12 cellular contexts compared by ENCODE assay signal in the genomic region with DNA sequence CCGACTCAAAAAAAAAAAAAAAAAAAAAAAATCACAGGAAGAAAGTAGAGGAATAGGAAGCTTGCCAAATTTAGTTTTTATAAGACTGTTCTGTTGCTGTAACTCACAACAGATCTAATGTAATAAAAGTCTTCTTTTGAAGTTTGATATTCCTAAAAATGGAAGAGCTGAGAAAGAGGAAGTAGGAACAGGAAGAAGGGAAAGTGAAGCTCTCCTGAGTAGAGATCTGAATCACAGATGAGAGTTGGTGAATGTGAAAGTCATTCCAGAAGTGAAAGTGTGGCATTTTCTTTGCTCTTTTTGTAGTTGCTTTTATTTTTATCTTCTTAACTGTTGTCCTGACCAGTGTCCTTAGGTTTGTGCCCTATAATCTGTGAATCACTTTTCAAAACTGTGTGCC. TPM values are rescaled to one million over a fixed set of nuclear protein-coding genes. Genes with fewer than 3 reads are reported as not detected.
DNase-seq lines count a peak whose midpoint lies in the region; ATAC-seq, FAIRE-seq and TF ChIP-seq lines count a peak whose summit lies in the region.
"Had no signal": no experiment of that assay in that cellular context is flagged by ENCODE, and none has a peak within 500 bp of the region (broad histone marks: within the 10 kb centered on the region; RNA-seq: fewer than 3 reads in every experiment).

No MANE protein-coding gene starts in this region.

- no peak for TF ChIP-seq POLR2A in GM12878 (IDR thresholded peaks at IDR 0.05; ENCODE audit: low read depth, low read length)
- TF ChIP-seq POLR2A in spleen (IDR thresholded peaks at IDR 0.05) = no peak

- peak overlapping the region; percentile 98 for H3K27ac ChIP-seq in GM12878 (ENCODE audit: control insufficient read depth, insufficient read depth)
- H3K27ac ChIP-seq in spleen = peak overlapping the region in 6 of 8 donors; percentile 1 to 54 (median 43)
- no peak overlapping the region for H3K27ac ChIP-seq in CD8-positive, alpha-beta T cell (ENCODE audit: low read depth, low read length)
- H3K27ac ChIP-seq: epithelial cell of prostate, parathyroid adenoma had no signal

- H3K4me1 ChIP-seq in GM12878 (ENCODE audit: control insufficient read depth, insufficient read depth, low read length) (peaks cover 10% of the 10 kb centered on the region), spleen (peaks cover 36 to 93% (median 71%) of the 10 kb centered on the region in 6 donors)
- peaks cover 32% of the 10 kb centered on the region for H3K4me1 ChIP-seq in CD8-positive, alpha-beta T cell (ENCODE audit: insufficient read depth, low read length)

- peak; percentile 50 to 96; a peak in 3 of 4 replicates for TF ChIP-seq EP300 in GM12878 (IDR thresholded peaks at IDR 0.05; ENCODE audit: borderline replicate concordance in 1 of 2, control insufficient read depth in 1 of 2, low read depth in 2 of 2, low read length in 2 of 2)

- H3K9me3 Mint-ChIP-seq in activated naive CD4-positive, alpha-beta T cell treated with anti-CD3 and anti-CD28 coated beads for 36 hours = no peaks in the 10 kb centered on the region
- H3K9me3 Mint-ChIP-seq in CD8-positive, alpha-beta T cell = no peaks in the 10 kb centered on the region

- in situ Hi-C loops in GM12878 (cut with MboI) = no loop called here

- peaks cover 22% of the 10 kb centered on the region for H3K36me3 Mint-ChIP-seq in activated naive CD4-positive, alpha-beta T cell treated with anti-CD3 and anti-CD28 coated beads for 36 hours (ENCODE audit: low read depth)
- peaks cover 34% of the 10 kb centered on the region for H3K36me3 Mint-ChIP-seq in CD8-positive, alpha-beta T cell

- peak overlapping the region; percentile 91 for H3K4me2 ChIP-seq in GM12878 (ENCODE audit: control insufficient read depth, insufficient read depth)

- BruUV-seq in GM12878 (replicated peaks; lab: Mats Ljungman, UMichigan) = no TSS peak

- TF ChIP-seq CTCF in GM12878 (IDR thresholded peaks at IDR 0.05 in 2 of 3, conservative IDR thresholded peaks at IDR 0.05 in 1 of 3; ENCODE audit: control insufficient read depth in 2 of 3, extremely low read depth in 1 of 3, insufficient read depth in 1 of 3, low read depth in 3 of 3, low read length in 3 of 3) = no peak
- TF ChIP-seq CTCF in spleen (IDR thresholded peaks at IDR 0.05 in 8 of 11, conservative IDR thresholded peaks at IDR 0.05 in 3 of 11) = no peak
- TF ChIP-seq CTCF in CD8-positive, alpha-beta T cell (IDR thresholded peaks at IDR 0.05) = no peak

- H3K4me3 ChIP-seq in GM12878 (peak overlapping the region; percentile 83), spleen (peak overlapping the region in 1 of 8 donors; percentile 17), MG63 (no peak overlapping the region)
- H3K4me3 ChIP-seq in CD8-positive, alpha-beta T cell (ENCODE audit: low read depth, low read length) = no peak overlapping the region

- intact Hi-C loops in activated naive CD4-positive, alpha-beta T cell treated with anti-CD3 and anti-CD28 coated beads for 36 hours (cut with micrococcal nuclease) = loop anchor here (10.0 kb wide), 1 partner anchor 252 kb away; a partner anchor contains a TSS
- intact Hi-C loops in GM12878 (cut with micrococcal nuclease; ENCODE audit: unreplicated experiment) (loop anchor here (2.0 kb wide), 1 partner anchor 16 kb away; no protein-coding TSS in a partner anchor), spleen (cut with DNase I; ENCODE audit: low total_unique reads) (no loop called here)
- intact Hi-C loops in CD8-positive, alpha-beta T cell (cut with DNase I, micrococcal nuclease) = loop anchor here (5.0 to 10.0 kb wide), 3 partner anchors 184 to 558 kb away; a partner anchor contains a TSS

- ATAC-seq in GM12878 (peak; percentile 7), GM21526 (IDR thresholded peaks at IDR 0.05; ENCODE audit: low FRiP score, unreplicated experiment) (no peak)
- ATAC-seq in CD8-positive, alpha-beta T cell = no peak

- WGBS in GM12878 (ENCODE audit: insufficient coverage, insufficient replicate concordance, low lambda C conversion rate, missing lambda C conversion rate) = 20% methylated on average over 1 of the region's 1 CpG
- WGBS in spleen, 5 donors = 37 to 60% (median 53%) methylated on average over 1 of the region's 1 CpG; no CpG with 5 or more reads in 2 of the 5 donors

- POLR2A ChIA-PET in GM12878 (lab: Charles Lee) = interaction anchor here (0.6 to 6.0 kb wide), 10 partner anchors 8 to 254 kb away, joined by 3 to 119 read pairs (median 4); a partner anchor contains a TSS
- POLR2A ChIA-PET in CD8-positive, alpha-beta T cell (lab: Charles Lee) = interaction anchor here (1.8 kb wide), 1 partner anchor 12 kb away, joined by 5 read pairs; a partner anchor contains a TSS

- FAIRE-seq in GM12878 (lab: Jason Lieb, UNC) = peak; percentile 31

- peak overlapping the region; percentile 15 for H3K4me3 Mint-ChIP-seq in activated naive CD4-positive, alpha-beta T cell treated with anti-CD3 and anti-CD28 coated beads for 36 hours
- no peak overlapping the region for H3K4me3 Mint-ChIP-seq in CD8-positive, alpha-beta T cell

- RAD21 ChIA-PET in GM12878 (lab: Charles Lee; ENCODE audit: unreplicated experiment) = interaction anchor here (0.8 to 5.9 kb wide), 11 partner anchors 13 to 284 kb away, joined by 3 to 49 read pairs (median 4); a partner anchor contains a TSS

- SMC1A ChIA-PET in GM12878 (lab: Charles Lee; ENCODE audit: uncharacterized antibody, unreplicated experiment) = interaction anchor here (0.7 to 5.0 kb wide), 12 partner anchors 8 to 88 kb away, joined by 3 to 38 read pairs (median 5); a partner anchor contains a TSS

- H3K9me3 ChIP-seq in GM12878 (replicated peaks; ENCODE audit: control insufficient read depth, insufficient read depth, low read length) = no peaks in the 10 kb centered on the region
- no peaks in the 10 kb centered on the region for H3K9me3 ChIP-seq in spleen
- H3K9me3 ChIP-seq in CD8-positive, alpha-beta T cell (ENCODE audit: low read length) = no peaks in the 10 kb centered on the region
- no peaks in the 10 kb centered on the region for H3K9me3 ChIP-seq in MG63

- H3K27me3 ChIP-seq in GM12878 (replicated peaks in 1 of 2; ENCODE audit: control insufficient read depth in 2 of 2, insufficient read depth in 2 of 2, low read length in 1 of 2) (no peaks in the 10 kb centered on the region), spleen (replicated peaks in 1 of 7) (no peaks in the 10 kb centered on the region), MG63 (no peaks in the 10 kb centered on the region)
- H3K27me3 ChIP-seq in CD8-positive, alpha-beta T cell (ENCODE audit: insufficient read depth, low read length) = no peaks in the 10 kb centered on the region

- peaks cover 86% of the 10 kb centered on the region for H3K79me2 ChIP-seq in GM12878 (ENCODE audit: control insufficient read depth, insufficient read depth, low read length)

- H2AFZ ChIP-seq in GM12878 (ENCODE audit: control insufficient read depth, low read depth, low read length) = no peak overlapping the region
- H2AFZ ChIP-seq: parathyroid adenoma had no signal

- CTCF ChIA-PET in activated naive CD4-positive, alpha-beta T cell treated with anti-CD3 and anti-CD28 coated beads for 36 hours (lab: Charles Lee) = interaction anchor here (0.7 kb wide), 1 partner anchor 148 kb away, joined by 3 read pairs; no protein-coding TSS in a partner anchor
- CTCF ChIA-PET in GM12878 (lab: Yijun Ruan, JAX) = interaction anchor here (1.2 to 4.6 kb wide), 9 partner anchors 9 to 143 kb away, joined by 3 to 35 read pairs (median 5); a partner anchor contains a TSS
- CTCF ChIA-PET in CD8-positive, alpha-beta T cell (lab: Charles Lee) = interaction anchor here (0.7 to 2.1 kb wide), 3 partner anchors 13 to 36 kb away, joined by 3 to 5 read pairs (median 3); no protein-coding TSS in a partner anchor

- H3K27me3 Mint-ChIP-seq in activated naive CD4-positive, alpha-beta T cell treated with anti-CD3 and anti-CD28 coated beads for 36 hours (ENCODE audit: low read depth) = no peaks in the 10 kb centered on the region
- H3K27me3 Mint-ChIP-seq in CD8-positive, alpha-beta T cell (ENCODE audit: low read depth) = no peaks in the 10 kb centered on the region

- peak overlapping the region; percentile 58 for H3K27ac Mint-ChIP-seq in activated naive CD4-positive, alpha-beta T cell treated with anti-CD3 and anti-CD28 coated beads for 36 hours
- H3K27ac Mint-ChIP-seq in CD8-positive, alpha-beta T cell = no peak overlapping the region

- peaks cover 55% of the 10 kb centered on the region for H3K4me1 Mint-ChIP-seq in activated naive CD4-positive, alpha-beta T cell treated with anti-CD3 and anti-CD28 coated beads for 36 hours (ENCODE audit: low read depth)
- peaks cover 58% of the 10 kb centered on the region for H3K4me1 Mint-ChIP-seq in CD8-positive, alpha-beta T cell (ENCODE audit: low read depth)

- H3K9ac ChIP-seq in GM12878 (ENCODE audit: control insufficient read depth, insufficient read depth, low read length) = peak overlapping the region; percentile 99
- H3K9ac ChIP-seq: parathyroid adenoma had no signal

- TF ChIP-seq RAD21 in GM12878 (IDR thresholded peaks at IDR 0.05; ENCODE audit: insufficient read depth, low read depth, low read length) = no peak

- DNase-seq in activated naive CD4-positive, alpha-beta T cell treated with anti-CD3 and anti-CD28 coated beads for 36 hours = no peak
- DNase-seq in activated naive CD4-positive, alpha-beta T cell treated with Interleukin-2 at 50 U/mL for 16 hours = no peak
- DNase-seq in NOMO-1 treated with dmso at 0.1 percent for 144 hours (lab: John Stamatoyannopoulos, UW; ENCODE audit: unreplicated experiment) (peak; percentile 7), GM12878 (ENCODE audit: low read depth, low spot score) (peak; percentile 78), spleen (no peak), MG63 (no peak)
- DNase-seq in CD8-positive, alpha-beta T cell = no peak
- DNase-seq: amygdala, islet precursor cell had no signal

- no peaks in the 10 kb centered on the region; the same call in 1 of the 2 replicates for H4K20me1 ChIP-seq in GM12878 (ENCODE audit: control insufficient read depth, insufficient read depth)

- H3K36me3 ChIP-seq in GM12878 (ENCODE audit: control insufficient read depth in 2 of 2, insufficient read depth in 2 of 2, low read length in 1 of 2) (peaks cover 0 to 4% of the 10 kb centered on the region in 2 experiments; a peak in 2 of 4 replicates), spleen (peaks cover 0 to 19% (median 0%) of the 10 kb centered on the region in 6 donors), MG63 (peaks cover 51% of the 10 kb centered on the region)
- peaks cover 3% of the 10 kb centered on the region for H3K36me3 ChIP-seq in CD8-positive, alpha-beta T cell (ENCODE audit: insufficient read depth, low read length)

RNA-seq across cellular contexts. Expression of a gene that starts 2.1 kb away (rescaled TPM):
- total RNA-seq in activated naive CD4-positive, alpha-beta T cell treated with anti-CD3 and anti-CD28 coated beads for 36 hours = 100 to 1,000 TPM; 234 to 235 TPM
- total RNA-seq in GM12878 (2013; cell fraction: nucleolus; rRNA removed) = 95.0 and 103 TPM in 2 replicates
- 118 and 121 TPM in 2 replicates for total RNA-seq in GM12878 (2014; rRNA removed)
- total RNA-seq in GM12878 (2014; rRNA removed; fragmentation: Illumina TruSeq; extraction: Trizol) = 391 and 395 TPM in 2 replicates
- 204 and 223 TPM in 2 replicates for total RNA-seq in GM12878 (2021)
- polyA plus RNA-seq in GM12878 (2011; ENCODE audit: low read depth) = 42.9 TPM
- 116 and 138 TPM in 2 replicates for polyA plus RNA-seq in GM12878 (2011; rRNA removed)
- polyA plus RNA-seq in GM12878 (2011; cell fraction: cytosol; rRNA removed) = 65.2 and 75.7 TPM in 2 replicates
- 129 and 147 TPM in 2 replicates for polyA plus RNA-seq in GM12878 (2011; cell fraction: nucleus; rRNA removed)
- polyA plus RNA-seq in GM12878 (2012) = 87.9 and 96.7 TPM in 2 replicates
- polyA plus RNA-seq in GM12878 (2014; fragmentation: Illumina TruSeq; extraction: Trizol) = 80.7 and 216 TPM in 2 replicates
- 100 to 1,000 TPM; 282 to 342 TPM for polyA plus RNA-seq in GM12878 (2014; fragmentation: Nextera tagmentation; extraction: Ambion mirVana)
- 96.7 and 112 TPM in 2 replicates for polyA plus RNA-seq in GM12878 (2014; rRNA removed)
- polyA plus RNA-seq in GM12878 (2016; fragmentation: Nextera tagmentation; extraction: Ambion mirVana) = 100 to 1,000 TPM; 221 to 226 TPM
- polyA minus RNA-seq in GM12878 (2011; rRNA and poly(A)+ RNA removed) = 62.4 and 90.4 TPM in 2 replicates
- 128 and 150 TPM in 2 replicates for polyA minus RNA-seq in GM12878 (2011; cell fraction: cytosol; rRNA and poly(A)+ RNA removed)
- 33.1 and 219 TPM in 2 replicates for polyA minus RNA-seq in GM12878 (2011; cell fraction: nucleus; rRNA and poly(A)+ RNA removed)
- total RNA-seq in spleen = 100 to 1,000 TPM in 2 of 7 donors, 10 to 100 TPM in 5; 49.7 to 108 (median 94.4) TPM
- polyA plus RNA-seq in spleen = 10 to 100 TPM; 37.5 to 58.7 (median 37.7) TPM
- 10 to 100 TPM; 62.6 to 66.6 TPM for total RNA-seq in CD8-positive, alpha-beta T cell
- 103 and 154 TPM in 2 replicates for total RNA-seq in MG63 (2014; rRNA removed; shearing (Covaris generic); ENCODE audit: low replicate concordance)

RNA-seq across cellular contexts. Expression of a gene that starts 11.8 kb away (rescaled TPM):
- total RNA-seq in activated naive CD4-positive, alpha-beta T cell treated with anti-CD3 and anti-CD28 coated beads for 36 hours = 10 to 100 TPM; 38.1 to 38.9 TPM
- 35.2 and 43.0 TPM in 2 replicates for total RNA-seq in GM12878 (2013; cell fraction: nucleolus; rRNA removed)
- 49.4 and 62.7 TPM in 2 replicates for total RNA-seq in GM12878 (2014; rRNA removed)
- 23.0 and 27.9 TPM in 2 replicates for total RNA-seq in GM12878 (2014; rRNA removed; fragmentation: Illumina TruSeq; extraction: Trizol)
- total RNA-seq in GM12878 (2021) = 44.4 and 45.8 TPM in 2 replicates
- 11.7 TPM for polyA plus RNA-seq in GM12878 (2011; ENCODE audit: low read depth)
- 14.1 and 32.8 TPM in 2 replicates for polyA plus RNA-seq in GM12878 (2011; rRNA removed)
- 55.7 and 60.8 TPM in 2 replicates for polyA plus RNA-seq in GM12878 (2011; cell fraction: cytosol; rRNA removed)
- polyA plus RNA-seq in GM12878 (2011; cell fraction: nucleus; rRNA removed) = 57.5 and 71.0 TPM in 2 replicates
- 26.3 and 28.2 TPM in 2 replicates for polyA plus RNA-seq in GM12878 (2012)
- 18.9 and 21.5 TPM in 2 replicates for polyA plus RNA-seq in GM12878 (2014; fragmentation: Illumina TruSeq; extraction: Trizol)
- 10 to 100 TPM; 11.6 to 11.7 TPM for polyA plus RNA-seq in GM12878 (2014; fragmentation: Nextera tagmentation; extraction: Ambion mirVana)
- polyA plus RNA-seq in GM12878 (2014; rRNA removed) = 45.7 and 46.5 TPM in 2 replicates
- 10 to 100 TPM; 43.8 to 46.1 TPM for polyA plus RNA-seq in GM12878 (2016; fragmentation: Nextera tagmentation; extraction: Ambion mirVana)
- polyA minus RNA-seq in GM12878 (2011; rRNA and poly(A)+ RNA removed) = 29.1 and 56.8 TPM in 2 replicates
- 22.7 and 27.9 TPM in 2 replicates for polyA minus RNA-seq in GM12878 (2011; cell fraction: cytosol; rRNA and poly(A)+ RNA removed)
- polyA minus RNA-seq in GM12878 (2011; cell fraction: nucleus; rRNA and poly(A)+ RNA removed) = 21.2 and 26.2 TPM in 2 replicates
- 10 to 100 TPM; 16.0 to 23.7 (median 19.6) TPM for total RNA-seq in spleen
- polyA plus RNA-seq in spleen = 10 to 100 TPM in 2 of 3 donors, 1 to 10 TPM in 1; 7.2 to 10.9 (median 10.4) TPM
- total RNA-seq in CD8-positive, alpha-beta T cell = 1 to 10 TPM; 8.3 to 8.4 TPM
- total RNA-seq in MG63 (2014; rRNA removed; shearing (Covaris generic); ENCODE audit: low replicate concordance) = 20.7 and 24.1 TPM in 2 replicates

Comparison
In these comparisons a context has a peak if more than half of its experiments do, and no peak if none do; other contexts are left out.
1. DNase-seq: peak in NOMO-1 treated with dmso at 0.1 percent for 144 hours (single experiment) and GM12878 (single experiment); none in activated naive CD4-positive, alpha-beta T cell treated with anti-CD3 and anti-CD28 coated beads for 36 hours (single experiment), activated naive CD4-positive, alpha-beta T cell treated with Interleukin-2 at 50 U/mL for 16 hours (single experiment), spleen (single experiment), CD8-positive, alpha-beta T cell (0 of 7) and MG63 (single experiment).